17 cellular contexts compared by ENCODE assay signal in the genomic region with DNA sequence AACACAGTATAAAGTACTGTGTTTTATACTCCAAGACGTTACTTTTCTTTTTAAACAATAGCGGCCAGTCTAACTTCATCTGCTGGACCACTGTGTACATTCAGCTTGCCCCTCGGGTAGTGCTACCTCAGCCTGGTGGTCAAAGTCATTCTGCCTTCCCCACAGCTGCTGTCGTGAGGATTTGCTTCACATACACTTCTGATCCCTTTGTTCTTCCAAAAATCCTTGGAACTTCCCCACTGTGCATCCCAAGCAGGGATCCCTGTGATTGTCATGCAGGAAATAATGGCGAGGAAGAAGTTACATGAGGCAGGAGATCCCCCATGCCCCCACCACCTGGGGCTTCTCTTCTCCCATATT.
"Had no signal": no experiment of that assay in that cellular context is flagged by ENCODE, and none has a peak within 500 bp of the region (broad histone marks: within the 10 kb centered on the region; RNA-seq: fewer than 3 reads in every experiment).

No MANE protein-coding gene starts in this region.

- H3K4me1 Mint-ChIP-seq: activated CD4-positive, alpha-beta T cell treated with anti-CD3 and anti-CD28 coated beads, Interleukin-2, amount 10 ng/mL, durations not matched to agents 24 days and 14 days had no signal

- ATAC-seq: foreskin keratinocyte; left lung; right lobe of liver; stimulated activated naive CD8-positive, alpha-beta T cell treated with anti-CD3 and anti-CD28 coated beads, Interleukin-15, Interleukin-2, amounts not matched to agents 100 U/mL and 50 U/mL, for 24 hours had no signal

- H3K36me3 Mint-ChIP-seq: brain, memory B cell had no signal

- H3K36me3 ChIP-seq: adrenal gland, esophagus muscularis mucosa, heart left ventricle, left lung, neutrophil, right lobe of liver, suprapubic skin had no signal

- H3K9me3 ChIP-seq: adrenal gland, esophagus muscularis mucosa, heart left ventricle, left lung, neutrophil, right lobe of liver, suprapubic skin had no signal

- H3K27me3 Mint-ChIP-seq: activated CD4-positive, alpha-beta T cell treated with anti-CD3 and anti-CD28 coated beads, Interleukin-2, amount 10 ng/mL, durations not matched to agents 24 days and 14 days; brain; memory B cell; progenitor cell of endocrine pancreas had no signal

- H3K27ac Mint-ChIP-seq: activated CD4-positive, alpha-beta T cell treated with anti-CD3 and anti-CD28 coated beads, Interleukin-2, amount 10 ng/mL, durations not matched to agents 24 days and 14 days; memory B cell; progenitor cell of endocrine pancreas; T-helper 1 cell treated with Interleukin-12 subunit alpha and Interleukin-12 subunit beta and Interleukin-4 antibody, amounts not matched to agents 30 μg/mL and 1 μg/mL, for 36 hours had no signal

- DNase-seq: activated CD4-positive, alpha-beta T cell treated with anti-CD3 and anti-CD28 coated beads, Interleukin-2, amount 10 ng/mL, durations not matched to agents 24 days and 14 days; activated naive CD4-positive, alpha-beta T cell treated with anti-CD3 and anti-CD28 coated beads, Interleukin-2, amount 50 U/mL, for 16 hours; activated T-cell treated with anti-CD3 and anti-CD28 coated beads for 4 hours; adrenal gland; foreskin keratinocyte; heart left ventricle; left lung; right lobe of liver; stimulated activated CD4-positive, alpha-beta T cell treated with anti-CD3 and anti-CD28 coated beads, Interleukin-2, amount 100 ng/mL, for 48 hours; stimulated activated naive CD8-positive, alpha-beta T cell treated with anti-CD3 and anti-CD28 coated beads, Interleukin-15, Interleukin-2, amounts not matched to agents 100 U/mL and 50 U/mL, for 24 hours had no signal

- H3K4me3 Mint-ChIP-seq: activated CD4-positive, alpha-beta T cell treated with anti-CD3 and anti-CD28 coated beads, Interleukin-2, amount 10 ng/mL, durations not matched to agents 24 days and 14 days; brain; memory B cell; T-helper 1 cell treated with Interleukin-12 subunit alpha and Interleukin-12 subunit beta and Interleukin-4 antibody, amounts not matched to agents 30 μg/mL and 1 μg/mL, for 36 hours had no signal

- H3K9me3 Mint-ChIP-seq: activated CD4-positive, alpha-beta T cell treated with anti-CD3 and anti-CD28 coated beads, Interleukin-2, amount 10 ng/mL, durations not matched to agents 24 days and 14 days; memory B cell; T-helper 1 cell treated with Interleukin-12 subunit alpha and Interleukin-12 subunit beta and Interleukin-4 antibody, amounts not matched to agents 30 μg/mL and 1 μg/mL, for 36 hours had no signal

- H3K27me3 ChIP-seq: adrenal gland, esophagus muscularis mucosa, foreskin keratinocyte, heart left ventricle, left lung, neutrophil, right lobe of liver, suprapubic skin had no signal

- H3K4me3 ChIP-seq: adrenal gland, esophagus muscularis mucosa, heart left ventricle, left lung, right lobe of liver, suprapubic skin had no signal

- H3K4me1 ChIP-seq: adrenal gland, left lung, right lobe of liver, suprapubic skin had no signal

- H3K27ac ChIP-seq: adrenal gland, esophagus muscularis mucosa, foreskin keratinocyte, left lung, neutrophil, right lobe of liver, suprapubic skin had no signal
